In the genomic region with DNA sequence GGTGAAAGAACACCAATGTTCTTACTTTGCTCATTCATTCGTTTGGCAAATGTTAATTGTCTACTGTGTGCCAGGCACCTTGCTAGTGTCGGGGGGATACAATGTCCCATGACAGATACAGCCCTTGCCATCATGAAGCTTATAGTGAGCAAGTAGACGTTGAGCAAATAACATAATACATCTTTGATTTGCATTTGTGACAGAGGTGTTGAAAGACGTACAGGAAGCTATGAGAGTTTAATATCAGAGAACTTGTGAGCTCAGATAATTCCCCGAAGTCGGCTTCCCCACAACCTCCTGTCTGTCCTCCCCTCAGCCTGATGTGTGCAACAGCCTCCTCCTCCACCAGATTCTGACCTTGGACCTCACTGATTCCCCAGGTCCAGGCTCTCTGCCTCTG, we compare ENCODE assay signal across 17 cellular contexts.
DNase-seq lines count a peak whose midpoint lies in the region; ATAC-seq and TF ChIP-seq lines count a peak whose summit lies in the region.
"Had no signal": no experiment of that assay in that cellular context is flagged by ENCODE, and none has a peak within 500 bp of the region (broad histone marks: within the 10 kb centered on the region; RNA-seq: fewer than 3 reads in every experiment).

No MANE protein-coding gene starts in this region.

- H3K9me3 Mint-ChIP-seq in CD8-positive, alpha-beta T cell: no peaks in the 10 kb centered on the region
- peaks cover 0 to 5% (median 0%) of the 10 kb centered on the region in 11 donors for H3K9me3 Mint-ChIP-seq in naive thymus-derived CD4-positive, alpha-beta T cell
- H3K9me3 Mint-ChIP-seq: CD4-positive, CD25-positive, alpha-beta regulatory T cell had no signal

- H3K9me3 ChIP-seq in CD8-positive, alpha-beta T cell (ENCODE audit: low read length): no peaks in the 10 kb centered on the region
- no peaks in the 10 kb centered on the region for H3K9me3 ChIP-seq in naive thymus-derived CD4-positive, alpha-beta T cell (ENCODE audit: control insufficient read depth in 2 of 3, low read length in 3 of 3)
- H3K9me3 ChIP-seq: BLaER1, HAP-1 had no signal

- no peak overlapping the region for H3K4me3 ChIP-seq in CD8-positive, alpha-beta T cell (ENCODE audit: low read depth, low read length)
- no peak overlapping the region for H3K4me3 ChIP-seq in naive thymus-derived CD4-positive, alpha-beta T cell (ENCODE audit: low read length)
- H3K4me3 ChIP-seq: BLaER1, GM23338, HAP-1 had no signal

- no peaks in the 10 kb centered on the region for H3K4me1 ChIP-seq in CD8-positive, alpha-beta T cell (ENCODE audit: insufficient read depth, low read length)
- peaks cover 0 to 7% of the 10 kb centered on the region in 2 donors for H3K4me1 ChIP-seq in naive thymus-derived CD4-positive, alpha-beta T cell (ENCODE audit: control insufficient read depth in 2 of 2, insufficient read depth in 2 of 2, low read length in 2 of 2)
- H3K4me1 ChIP-seq: HAP-1 had no signal

- CTCF ChIA-PET in CD8-positive, alpha-beta T cell (lab: Charles Lee): no interaction called here
- CTCF ChIA-PET in naive thymus-derived CD4-positive, alpha-beta T cell (lab: Charles Lee): interaction anchor here (0.9 kb wide), 1 partner anchor 9 kb away, joined by 3 read pairs; no protein-coding TSS in a partner anchor

- H3K36me3 Mint-ChIP-seq in CD8-positive, alpha-beta T cell: no peaks in the 10 kb centered on the region
- no peaks in the 10 kb centered on the region for H3K36me3 Mint-ChIP-seq in naive thymus-derived CD4-positive, alpha-beta T cell
- H3K36me3 Mint-ChIP-seq: CD4-positive, CD25-positive, alpha-beta regulatory T cell had no signal

- no peaks in the 10 kb centered on the region for H3K36me3 ChIP-seq in CD8-positive, alpha-beta T cell (ENCODE audit: insufficient read depth, low read length)
- no peaks in the 10 kb centered on the region for H3K36me3 ChIP-seq in naive thymus-derived CD4-positive, alpha-beta T cell (ENCODE audit: control insufficient read depth in 2 of 3, insufficient read depth in 3 of 3, low read length in 3 of 3)
- H3K36me3 ChIP-seq: BLaER1, HAP-1 had no signal

- POLR2A ChIA-PET in CD8-positive, alpha-beta T cell (lab: Charles Lee): interaction anchor here (0.7 kb wide), 1 partner anchor 8 kb away, joined by 3 read pairs; no protein-coding TSS in a partner anchor
- POLR2A ChIA-PET in naive thymus-derived CD4-positive, alpha-beta T cell (lab: Charles Lee): interaction anchor here (0.7 kb wide), 1 partner anchor 16 kb away, joined by 3 read pairs; no protein-coding TSS in a partner anchor

- TF ChIP-seq CTCF in CD8-positive, alpha-beta T cell (IDR thresholded peaks at IDR 0.05): no peak

- peak overlapping the region; percentile 27 for H3K27ac Mint-ChIP-seq in CD8-positive, alpha-beta T cell
- peak overlapping the region in 4 of 9 donors; percentile 11 to 84 (median 52) for H3K27ac Mint-ChIP-seq in naive thymus-derived CD4-positive, alpha-beta T cell
- H3K27ac Mint-ChIP-seq: B cell, GM23338, HFFc6 had no signal

- intact Hi-C loops in CD8-positive, alpha-beta T cell (cut with DNase I, micrococcal nuclease): loop anchor here in 1 of 2 experiments (2.0 kb wide), 1 partner anchor 353 kb away; no protein-coding TSS in a partner anchor
- intact Hi-C loops in naive thymus-derived CD4-positive, alpha-beta T cell (cut with micrococcal nuclease): loop anchor here in 1 of 2 donors (5.0 kb wide), 2 partner anchors 60 to 135 kb away; no protein-coding TSS in a partner anchor

- peaks cover 12% of the 10 kb centered on the region for H3K4me1 Mint-ChIP-seq in CD8-positive, alpha-beta T cell (ENCODE audit: low read depth)
- H3K4me1 Mint-ChIP-seq in naive thymus-derived CD4-positive, alpha-beta T cell: peaks cover 0 to 22% (median 12%) of the 10 kb centered on the region in 7 donors
- H3K4me1 Mint-ChIP-seq: B cell had no signal

- H3K27me3 ChIP-seq in CD8-positive, alpha-beta T cell (ENCODE audit: insufficient read depth, low read length): no peaks in the 10 kb centered on the region
- no peaks in the 10 kb centered on the region for H3K27me3 ChIP-seq in naive thymus-derived CD4-positive, alpha-beta T cell (ENCODE audit: control insufficient read depth in 2 of 2, insufficient read depth in 2 of 2, low read length in 2 of 2)
- H3K27me3 ChIP-seq: BLaER1 had no signal

- peak; percentile 36 for ATAC-seq in CD8-positive, alpha-beta T cell
- ATAC-seq in naive thymus-derived CD4-positive, alpha-beta T cell: peak; percentile 56

- H3K27me3 Mint-ChIP-seq in CD8-positive, alpha-beta T cell (ENCODE audit: low read depth): peaks cover 7% of the 10 kb centered on the region
- no peaks in the 10 kb centered on the region for H3K27me3 Mint-ChIP-seq in naive thymus-derived CD4-positive, alpha-beta T cell

- DNase-seq in CD8-positive, alpha-beta T cell: no peak
- peak; percentile 53 for DNase-seq in NCI-H526 treated with DMSO at 0.1 percent for 48 hours (lab: John Stamatoyannopoulos, UW)
- DNase-seq in naive thymus-derived CD4-positive, alpha-beta T cell: peak in 5 of 9 donors; percentile 3 to 42 (median 22)
- no peak for DNase-seq in T-helper 1 cell
- no peak for DNase-seq in ureter (ENCODE audit: low spot score)
- no peak for DNase-seq in midbrain (lab: John Stamatoyannopoulos, UW)
- DNase-seq: Calu3, COR-L47, DMS79 treated with DMSO at 0.1 percent for 48 hours, GF-D8, HFFc6 had no signal

- no peak overlapping the region for H3K27ac ChIP-seq in CD8-positive, alpha-beta T cell (ENCODE audit: low read depth, low read length)
- H3K27ac ChIP-seq in naive thymus-derived CD4-positive, alpha-beta T cell (ENCODE audit: low read depth, low read length): no peak overlapping the region
- H3K27ac ChIP-seq: BLaER1, C4-2B had no signal

- H3K4me3 Mint-ChIP-seq in CD8-positive, alpha-beta T cell: no peak overlapping the region
- H3K4me3 Mint-ChIP-seq in naive thymus-derived CD4-positive, alpha-beta T cell: peak overlapping the region in 2 of 10 donors; percentile 6 to 16
- H3K4me3 Mint-ChIP-seq: B cell; CD4-positive, CD25-positive, alpha-beta regulatory T cell; GM23338; HFFc6 had no signal

Comparison
In these comparisons a context has a peak if more than half of its experiments do, and no peak if none do; other contexts are left out.
1. DNase-seq: peak in NCI-H526 treated with DMSO at 0.1 percent for 48 hours (single experiment) and naive thymus-derived CD4-positive, alpha-beta T cell (5 of 9); none in CD8-positive, alpha-beta T cell (0 of 7), T-helper 1 cell (0 of 5), ureter (single experiment) and midbrain (single experiment).